Comparison of ENCODE assay signal across 1 cellular context in genomic region chr7:80884511-80885195, GRCh38.
TF ChIP-seq lines count a peak whose summit lies in the region.

No MANE protein-coding gene starts in this region.

TF ChIP-seq in HCT116, 20 proteins besides CTCF, POLR2A, EP300 and RAD21:
- TF ChIP-seq TCF7L2 (IDR thresholded peaks at IDR 0.05; ENCODE audit: borderline replicate concordance, extremely low read depth, insufficient read depth, insufficient read length) = peak; percentile 10
- no peak for TF ChIP-seq EGR1 (IDR thresholded peaks at IDR 0.05; ENCODE audit: low read depth)
